16 cellular contexts compared by ENCODE assay signal in genomic region chr3:12675115-12675810, GRCh38.
"Had no signal": no experiment of that assay in that cellular context is flagged by ENCODE, and none has a peak within 500 bp of the region (broad histone marks: within the 10 kb centered on the region; RNA-seq: fewer than 3 reads in every experiment).

No MANE protein-coding gene starts in this region.

- H3K27ac ChIP-seq: left ventricle myocardium inferior, suprapubic skin had no signal

- H3K9me3 Mint-ChIP-seq: activated CD8-positive, alpha-beta T cell treated with anti-CD3 and anti-CD28 coated beads for 36 hours; activated naive CD4-positive, alpha-beta T cell treated with anti-CD3 and anti-CD28 coated beads, Interleukin-2, amount 50 U/mL, for 24 hours; activated T-cell treated with anti-CD3 and anti-CD28 coated beads, Interleukin-2, amount 50 U/mL, for 4 hours; natural killer cell had no signal

- H3K27ac Mint-ChIP-seq: activated CD8-positive, alpha-beta T cell treated with anti-CD3 and anti-CD28 coated beads for 36 hours; activated naive CD4-positive, alpha-beta T cell treated with anti-CD3 and anti-CD28 coated beads, Interleukin-2, amount 50 U/mL, for 24 hours; memory B cell; natural killer cell had no signal

- ATAC-seq: activated CD8-positive, alpha-beta T cell treated with anti-CD3 and anti-CD28 coated beads for 36 hours; activated T-cell treated with anti-CD3 and anti-CD28 coated beads, Interleukin-2, amount 50 U/mL, for 4 hours; natural killer cell; stimulated activated naive CD8-positive, alpha-beta T cell treated with anti-CD3 and anti-CD28 coated beads, Interleukin-15, Interleukin-2, amounts not matched to agents 100 U/mL and 50 U/mL, for 24 hours had no signal

- H3K36me3 Mint-ChIP-seq: activated naive CD4-positive, alpha-beta T cell treated with anti-CD3 and anti-CD28 coated beads, Interleukin-2, amount 50 U/mL, for 24 hours; memory B cell; natural killer cell had no signal

- H3K4me3 Mint-ChIP-seq: activated CD8-positive, alpha-beta T cell treated with anti-CD3 and anti-CD28 coated beads for 36 hours; activated naive CD4-positive, alpha-beta T cell treated with anti-CD3 and anti-CD28 coated beads, Interleukin-2, amount 50 U/mL, for 24 hours; activated T-cell treated with anti-CD3 and anti-CD28 coated beads, Interleukin-2, amount 50 U/mL, for 4 hours; memory B cell; natural killer cell had no signal

- H3K4me1 Mint-ChIP-seq: activated naive CD4-positive, alpha-beta T cell treated with anti-CD3 and anti-CD28 coated beads, Interleukin-2, amount 50 U/mL, for 24 hours; memory B cell; natural killer cell had no signal

- H3K4me1 ChIP-seq: suprapubic skin had no signal

- DNase-seq: activated CD4-positive, alpha-beta T cell treated with anti-CD3 and anti-CD28 coated beads for 4 hours; activated CD8-positive, alpha-beta T cell treated with anti-CD3 and anti-CD28 coated beads for 36 hours; activated effector memory CD4-positive, alpha-beta T cell treated with Interleukin-2 at 50 U/mL for 16 hours; activated T-cell treated with anti-CD3 and anti-CD28 coated beads, Interleukin-2, amount 50 U/mL, for 4 hours; left ventricle myocardium inferior; natural killer cell; nucleus accumbens; small intestine; stimulated activated CD4-positive, alpha-beta T cell treated with anti-CD3 and anti-CD28 coated beads, Interleukin-4, amount 100 ng/mL, for 4 hours; stimulated activated CD8-positive, alpha-beta memory T cell treated with anti-CD3 and anti-CD28 coated beads, Interleukin-4, amount 100 ng/mL, for 48 hours; stimulated activated naive CD8-positive, alpha-beta T cell treated with anti-CD3 and anti-CD28 coated beads, Interleukin-15, Interleukin-2, amounts not matched to agents 100 U/mL and 50 U/mL, for 24 hours had no signal

- H3K27me3 ChIP-seq: suprapubic skin had no signal

- H3K36me3 ChIP-seq: left ventricle myocardium inferior, suprapubic skin had no signal

- H3K4me3 ChIP-seq: left ventricle myocardium inferior, suprapubic skin had no signal

- FAIRE-seq: endometrium, keratinocyte, small intestine had no signal

- H3K27me3 Mint-ChIP-seq: activated CD8-positive, alpha-beta T cell treated with anti-CD3 and anti-CD28 coated beads for 36 hours; activated naive CD4-positive, alpha-beta T cell treated with anti-CD3 and anti-CD28 coated beads, Interleukin-2, amount 50 U/mL, for 24 hours had no signal

- H3K9me3 ChIP-seq: left ventricle myocardium inferior, suprapubic skin had no signal
